33 cellular contexts compared by ENCODE assay signal in genomic region chr1:160194737-160195059, GRCh38. TPM values are rescaled to one million over a fixed set of nuclear protein-coding genes. Genes with fewer than 3 reads are reported as not detected.
"Had no signal": no experiment of that assay in that cellular context is flagged by ENCODE, and none has a peak within 500 bp of the region (broad histone marks: within the 10 kb centered on the region; RNA-seq: fewer than 3 reads in every experiment).

No MANE protein-coding gene starts in this region.

- H3K4me1 ChIP-seq: pancreas had no signal

- DNase-seq: hypothalamus; immature natural killer cell; kidney; left colon; left lung; lower lobe of right lung; mammary epithelial cell; mesendoderm; naive B cell; natural killer cell; nucleus accumbens; pancreas; posterior cingulate gyrus; retina; right cardiac atrium; sigmoid colon; stimulated activated CD4-positive, alpha-beta T cell treated with anti-CD3 and anti-CD28 coated beads, Interleukin-1b, Interleukin-23, amount 100 ng/mL, for 48 hours; stimulated activated CD4-positive, alpha-beta T cell treated with anti-CD3 and anti-CD28 coated beads, Interleukin-2, amount 100 ng/mL, for 48 hours; stimulated activated CD4-positive, alpha-beta T cell treated with anti-CD3 and anti-CD28 coated beads, Interleukin-4, amount 100 ng/mL, for 4 hours; stimulated activated naive B cell treated with anti-CD40 and anti-IgM and Interleukin-4, amounts not matched to agents 10 μg/mL and 1 μg/mL and 100 μg/mL, for 72 hours; stimulated activated naive CD8-positive, alpha-beta T cell treated with anti-CD3 and anti-CD28 coated beads, Interleukin-15, Interleukin-2, amounts not matched to agents 100 U/mL and 50 U/mL, for 24 hours; stomach; testis; thyroid gland; transverse colon; upper lobe of right lung had no signal

- H3K9me3 Mint-ChIP-seq: immature natural killer cell; mesothelial cell of epicardium; naive B cell; natural killer cell; stimulated activated naive B cell treated with anti-CD40 and anti-IgM and Interleukin-4, amounts not matched to agents 10 μg/mL and 1 μg/mL and 100 μg/mL, for 72 hours had no signal

- H3K4me3 Mint-ChIP-seq: immature natural killer cell; mesothelial cell of epicardium; naive B cell; natural killer cell; stimulated activated naive B cell treated with anti-CD40 and anti-IgM and Interleukin-4, amounts not matched to agents 10 μg/mL and 1 μg/mL and 100 μg/mL, for 72 hours had no signal

- ATAC-seq: left colon; left lung; pancreas; right cardiac atrium; stimulated activated naive B cell treated with anti-CD40 and anti-IgM and Interleukin-4, amounts not matched to agents 10 μg/mL and 1 μg/mL and 100 μg/mL, for 72 hours; stimulated activated naive CD8-positive, alpha-beta T cell treated with anti-CD3 and anti-CD28 coated beads, Interleukin-15, Interleukin-2, amounts not matched to agents 100 U/mL and 50 U/mL, for 24 hours; upper lobe of right lung had no signal

- H3K27ac Mint-ChIP-seq: immature natural killer cell; mesothelial cell of epicardium; naive B cell; natural killer cell; stimulated activated naive B cell treated with anti-CD40 and anti-IgM and Interleukin-4, amounts not matched to agents 10 μg/mL and 1 μg/mL and 100 μg/mL, for 72 hours had no signal

- H3K4me2 ChIP-seq: smooth muscle cell had no signal

- H3K4me1 Mint-ChIP-seq: immature natural killer cell; natural killer cell; stimulated activated naive B cell treated with anti-CD40 and anti-IgM and Interleukin-4, amounts not matched to agents 10 μg/mL and 1 μg/mL and 100 μg/mL, for 72 hours had no signal

- H3K27ac ChIP-seq: left lung, lower lobe of right lung, pancreas, prostate gland, sigmoid colon, stomach, testis, thyroid gland, transverse colon, upper lobe of right lung had no signal

- H3K36me3 ChIP-seq: left lung, lower lobe of right lung, pancreas, prostate gland, sigmoid colon, stomach, thyroid gland, transverse colon, upper lobe of right lung had no signal

- H3K9me3 ChIP-seq: left lung, lower lobe of right lung, pancreas, prostate gland, sigmoid colon, stomach, testis, thyroid gland, transverse colon, upper lobe of right lung had no signal

- H3K27me3 ChIP-seq: left lung, pancreas, sigmoid colon, stomach, testis, thyroid gland, transverse colon, upper lobe of right lung had no signal

- H3K4me3 ChIP-seq: left lung, lower lobe of right lung, pancreas, prostate gland, sigmoid colon, smooth muscle cell, stomach, testis, thyroid gland, transverse colon, upper lobe of right lung had no signal

- H3K27me3 Mint-ChIP-seq: naive B cell; stimulated activated naive B cell treated with anti-CD40 and anti-IgM and Interleukin-4, amounts not matched to agents 10 μg/mL and 1 μg/mL and 100 μg/mL, for 72 hours had no signal

RNA-seq across cellular contexts. Expression of gene CASQ1, which starts 4.3 kb away (rescaled TPM):
- total RNA-seq: liver, mammary epithelial cell, mononuclear cell, natural killer cell, pancreas, thyroid gland had no signal
- polyA plus RNA-seq: immature natural killer cell, liver, mammary epithelial cell, neural cell, smooth muscle cell had no signal

RNA-seq across cellular contexts. Expression of gene ATP1A4, which starts 43.3 kb away (rescaled TPM):
- total RNA-seq: left colon, left lung, liver, natural killer cell, osteoblast, pancreas, smooth muscle cell, thyroid gland had no signal
- polyA plus RNA-seq: immature natural killer cell, liver, mammary epithelial cell, neural cell, pancreas, smooth muscle cell had no signal
